In the genomic region with DNA sequence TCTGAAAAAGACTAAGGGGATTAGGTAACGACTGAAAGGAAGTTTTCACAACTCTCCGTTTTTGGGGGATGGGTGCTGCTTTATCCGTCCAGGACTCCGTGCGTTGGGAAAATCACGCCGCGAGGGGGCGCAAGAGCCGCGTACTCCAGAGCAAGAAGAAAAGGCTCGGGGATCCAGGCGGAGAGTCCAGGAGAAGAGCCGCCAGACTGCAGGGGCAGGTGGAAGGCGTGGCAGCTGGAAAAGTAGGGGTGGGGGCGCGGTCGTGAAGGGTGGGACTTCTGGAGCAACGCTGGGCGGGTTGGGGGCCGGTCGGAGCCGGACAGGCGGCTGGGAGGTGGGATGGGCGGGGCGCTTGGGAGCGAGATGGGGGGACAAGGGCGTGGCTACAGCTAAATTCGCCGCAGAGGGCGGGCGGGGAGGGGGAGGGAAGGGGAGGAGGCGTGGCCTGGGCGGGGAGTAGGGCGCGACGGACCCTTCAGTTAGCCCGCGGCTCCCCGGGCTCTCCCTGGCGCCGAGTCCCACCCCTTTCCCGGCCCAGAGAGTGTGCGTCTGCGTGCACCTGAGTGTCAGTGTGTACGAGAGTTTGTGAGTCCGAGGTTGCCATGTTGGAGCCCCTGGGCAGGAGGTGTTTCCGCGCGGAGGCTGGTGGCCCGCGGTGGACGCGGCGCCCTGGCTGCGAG, we compare ENCODE assay signal across 9 cellular contexts. TPM values are rescaled to one million over a fixed set of nuclear protein-coding genes. Genes with fewer than 3 reads are reported as not detected.
DNase-seq lines count a peak whose midpoint lies in the region; ATAC-seq and TF ChIP-seq lines count a peak whose summit lies in the region.
"Had no signal": no experiment of that assay in that cellular context is flagged by ENCODE, and none has a peak within 500 bp of the region (broad histone marks: within the 10 kb centered on the region; RNA-seq: fewer than 3 reads in every experiment).

No MANE protein-coding gene starts in this region.

- H3K36me3 Mint-ChIP-seq in activated CD4-positive, alpha-beta T cell treated with anti-CD3 and anti-CD28 coated beads, Interleukin-2, amount 10 ng/mL, durations not matched to agents 24 days and 14 days (ENCODE audit: low read depth), result no peaks in the 10 kb centered on the region

- peak overlapping the region; percentile 47 for H3K4me3 ChIP-seq in AG09309 (ENCODE audit: control insufficient read depth, low read depth, low read length)
- H3K4me3 ChIP-seq in left lung, result peak overlapping the region; percentile 58 to 69

- intact Hi-C loops in activated CD4-positive, alpha-beta T cell treated with anti-CD3 and anti-CD28 coated beads, Interleukin-2, amount 10 ng/mL, durations not matched to agents 24 days and 14 days (cut with micrococcal nuclease), result loop anchor here (1.0 to 5.0 kb wide), 3 partner anchors 28 to 1185 kb away; a partner anchor contains a TSS
- intact Hi-C loops in left lung (cut with DNase I), result loop anchor here in 1 of 2 donors (5.0 kb wide), 1 partner anchor 35 kb away; no protein-coding TSS in a partner anchor

- ATAC-seq in GM19035 (IDR thresholded peaks at IDR 0.05; ENCODE audit: unreplicated experiment) (peak; percentile 60), HG03432 (IDR thresholded peaks at IDR 0.05; ENCODE audit: unreplicated experiment) (peak; percentile 72), left lung (peak; percentile 74)

- DNase-seq in AG09309 (ENCODE audit: low read depth) (peak; percentile 91), NCI-H510A treated with DMSO at 0.1 percent for 48 hours (lab: John Stamatoyannopoulos, UW) (peak; percentile 100), dedifferentiated amniotic fluid mesenchymal stem cell (ENCODE audit: extremely low spot score) (peak; percentile 97), left lung (peak; percentile 98 to 99)
- DNase-seq in activated CD4-positive, alpha-beta T cell treated with anti-CD3 and anti-CD28 coated beads, Interleukin-2, amount 10 ng/mL, durations not matched to agents 24 days and 14 days, result peak; percentile 96
- peak; percentile 86 for DNase-seq in stimulated activated CD4-positive, alpha-beta T cell treated with anti-CD3 and anti-CD28 coated beads, Interleukin-2, amount 100 ng/mL, for 4 hours (ENCODE audit: low read depth)

- H3K27ac ChIP-seq in left lung, result peak overlapping the region; percentile 93 to 97

- H3K4me3 Mint-ChIP-seq in activated CD4-positive, alpha-beta T cell treated with anti-CD3 and anti-CD28 coated beads, Interleukin-2, amount 10 ng/mL, durations not matched to agents 24 days and 14 days, result peak overlapping the region; percentile 89

- H3K27me3 ChIP-seq in left lung, result peaks cover 0 to 20% of the 10 kb centered on the region in 2 donors

- no peaks in the 10 kb centered on the region for H3K9me3 Mint-ChIP-seq in activated CD4-positive, alpha-beta T cell treated with anti-CD3 and anti-CD28 coated beads, Interleukin-2, amount 10 ng/mL, durations not matched to agents 24 days and 14 days

- peaks cover 9% of the 10 kb centered on the region for H3K4me1 Mint-ChIP-seq in activated CD4-positive, alpha-beta T cell treated with anti-CD3 and anti-CD28 coated beads, Interleukin-2, amount 10 ng/mL, durations not matched to agents 24 days and 14 days

- H3K27me3 Mint-ChIP-seq in activated CD4-positive, alpha-beta T cell treated with anti-CD3 and anti-CD28 coated beads, Interleukin-2, amount 10 ng/mL, durations not matched to agents 24 days and 14 days, result peaks cover 43% of the 10 kb centered on the region

- H3K4me1 ChIP-seq in left lung, result peaks cover 16 to 58% of the 10 kb centered on the region in 2 donors

- H3K36me3 ChIP-seq in left lung, result peaks cover 0 to 3% of the 10 kb centered on the region in 2 donors

- TF ChIP-seq CTCF in AG09309 (IDR thresholded peaks at IDR 0.05; ENCODE audit: control insufficient read depth, insufficient read depth, low read depth, low read length, missing control alignments) (peak; percentile 89), left lung (IDR thresholded peaks at IDR 0.05) (peak; percentile 69 to 85)

- H3K27ac Mint-ChIP-seq in activated CD4-positive, alpha-beta T cell treated with anti-CD3 and anti-CD28 coated beads, Interleukin-2, amount 10 ng/mL, durations not matched to agents 24 days and 14 days, result peak overlapping the region; percentile 59

- no peaks in the 10 kb centered on the region for H3K9me3 ChIP-seq in left lung

RNA-seq across cellular contexts. Expression of a gene that starts 0.6 kb away (rescaled TPM):
- total RNA-seq in activated CD4-positive, alpha-beta T cell treated with anti-CD3 and anti-CD28 coated beads, Interleukin-2, amount 10 ng/mL, durations not matched to agents 24 days and 14 days, result 0.05 TPM in 1 of 2 replicates, not detected in the other
- total RNA-seq in left lung, result 10 to 100 TPM; 56.3 to 69.1 TPM
- total RNA-seq: T-helper 1 cell treated with Interleukin-12 subunit alpha and Interleukin-12 subunit beta and Interleukin-4 antibody, amounts not matched to agents 30 ng/mL and 1 ng/mL, for 36 hours had no signal

RNA-seq across cellular contexts. Expression of a gene that starts 35.3 kb away (rescaled TPM):
- total RNA-seq in activated CD4-positive, alpha-beta T cell treated with anti-CD3 and anti-CD28 coated beads, Interleukin-2, amount 10 ng/mL, durations not matched to agents 24 days and 14 days, result not detected in 2 replicates
- total RNA-seq in left lung, result 1 to 10 TPM; 2.2 to 4.8 TPM
- total RNA-seq: T-helper 1 cell treated with Interleukin-12 subunit alpha and Interleukin-12 subunit beta and Interleukin-4 antibody, amounts not matched to agents 30 ng/mL and 1 ng/mL, for 36 hours had no signal

Comparison
In these comparisons a context has a peak if more than half of its experiments do, and no peak if none do; other contexts are left out.
1. Peak in every context shown above with its lines: DNase-seq, ATAC-seq, H3K4me3 ChIP-seq and H3K27ac ChIP-seq.
2. RNA of a gene that starts 0.6 kb away (total RNA-seq): 56.3 to 69.1 TPM in left lung; 0.05 TPM in activated CD4-positive, alpha-beta T cell treated with anti-CD3 and anti-CD28 coated beads, Interleukin-2, amount 10 ng/mL, durations not matched to agents 24 days and 14 days; every median in the first group is over 10 times any median in the second.